Comparison of ENCODE assay signal across 24 cellular contexts in the genomic region with DNA sequence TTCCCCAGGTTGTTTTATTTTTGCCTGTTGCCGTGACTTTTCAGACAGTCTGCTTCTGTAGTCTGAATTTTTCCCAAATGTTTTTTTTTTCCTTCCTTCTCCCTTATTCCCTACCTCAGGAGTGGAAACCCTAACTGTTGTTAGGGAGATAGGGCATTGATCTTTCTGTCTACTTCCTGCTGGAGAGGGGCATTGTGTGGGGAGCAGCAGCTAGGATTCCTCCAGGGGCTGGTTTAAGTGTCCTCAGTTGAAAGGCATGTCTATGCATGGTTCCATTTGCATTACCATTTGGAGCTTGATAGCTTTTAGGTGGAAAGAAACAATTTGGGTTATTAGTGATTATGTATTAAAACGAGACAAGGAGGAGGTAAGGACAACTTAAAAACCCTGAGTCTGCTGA.
"Had no signal": no experiment of that assay in that cellular context is flagged by ENCODE, and none has a peak within 500 bp of the region (broad histone marks: within the 10 kb centered on the region; RNA-seq: fewer than 3 reads in every experiment).

No MANE protein-coding gene starts in this region.

- H2AFZ ChIP-seq: neural progenitor cell, parathyroid adenoma had no signal

- H3K36me3 ChIP-seq: brain microvascular endothelial cell, heart right ventricle, neural progenitor cell, suprapubic skin, tibial artery had no signal

- H3K27ac Mint-ChIP-seq: activated CD4-positive, alpha-beta T cell treated with anti-CD3 and anti-CD28 coated beads, Interleukin-2, amount 10 ng/mL, durations not matched to agents 7 days and 5 days; activated CD8-positive, alpha-beta T cell treated with anti-CD3 and anti-CD28 coated beads for 36 hours; activated T-helper 17 cell treated with anti-CD3 and anti-CD28 coated beads, Interleukin-2, amount 50 U/mL, for 72 hours; immature natural killer cell; natural killer cell; neural progenitor cell had no signal

- H3K4me3 Mint-ChIP-seq: activated CD4-positive, alpha-beta T cell treated with anti-CD3 and anti-CD28 coated beads, Interleukin-2, amount 10 ng/mL, durations not matched to agents 7 days and 5 days; activated CD8-positive, alpha-beta T cell treated with anti-CD3 and anti-CD28 coated beads for 36 hours; activated T-cell treated with anti-CD3 and anti-CD28 coated beads, Interleukin-2, amount 50 U/mL, for 4 hours; activated T-helper 17 cell treated with anti-CD3 and anti-CD28 coated beads, Interleukin-2, amount 50 U/mL, for 72 hours; immature natural killer cell; natural killer cell; neural progenitor cell had no signal

- H3K4me1 ChIP-seq: heart right ventricle, neural progenitor cell, suprapubic skin, tibial artery had no signal

- H3K4me2 ChIP-seq: neural progenitor cell had no signal

- ATAC-seq: activated CD8-positive, alpha-beta T cell treated with anti-CD3 and anti-CD28 coated beads for 36 hours; activated T-cell treated with anti-CD3 and anti-CD28 coated beads, Interleukin-2, amount 50 U/mL, for 4 hours; activated T-helper 17 cell treated with anti-CD3 and anti-CD28 coated beads, Interleukin-2, amount 50 U/mL, for 72 hours; heart right ventricle; left colon; natural killer cell; right cardiac atrium had no signal

- H3K27ac ChIP-seq: brain microvascular endothelial cell, coronary artery, dorsolateral prefrontal cortex, heart right ventricle, neural progenitor cell, parathyroid adenoma, suprapubic skin, tibial artery had no signal

- H3K4me1 Mint-ChIP-seq: activated CD4-positive, alpha-beta T cell treated with anti-CD3 and anti-CD28 coated beads, Interleukin-2, amount 10 ng/mL, durations not matched to agents 7 days and 5 days; activated T-helper 17 cell treated with anti-CD3 and anti-CD28 coated beads, Interleukin-2, amount 50 U/mL, for 72 hours; immature natural killer cell; natural killer cell; neural progenitor cell had no signal

- H3K9me3 ChIP-seq: heart right ventricle, suprapubic skin, tibial artery had no signal

- H3K4me3 ChIP-seq: coronary artery, dorsolateral prefrontal cortex, heart right ventricle, neural progenitor cell, suprapubic skin, tibial artery had no signal

- H3K79me2 ChIP-seq: parathyroid adenoma had no signal

- H3K27me3 ChIP-seq: brain microvascular endothelial cell, heart right ventricle, neural progenitor cell, suprapubic skin, tibial artery had no signal

- H3K9ac ChIP-seq: neural progenitor cell, parathyroid adenoma had no signal

- H3K27me3 Mint-ChIP-seq: activated CD4-positive, alpha-beta T cell treated with anti-CD3 and anti-CD28 coated beads, Interleukin-2, amount 10 ng/mL, durations not matched to agents 7 days and 5 days; activated CD8-positive, alpha-beta T cell treated with anti-CD3 and anti-CD28 coated beads for 36 hours; activated T-helper 17 cell treated with anti-CD3 and anti-CD28 coated beads, Interleukin-2, amount 50 U/mL, for 72 hours had no signal

- H3K36me3 Mint-ChIP-seq: immature natural killer cell, natural killer cell, neural progenitor cell had no signal

- H3K9me3 Mint-ChIP-seq: activated CD4-positive, alpha-beta T cell treated with anti-CD3 and anti-CD28 coated beads, Interleukin-2, amount 10 ng/mL, durations not matched to agents 7 days and 5 days; activated CD8-positive, alpha-beta T cell treated with anti-CD3 and anti-CD28 coated beads for 36 hours; activated T-cell treated with anti-CD3 and anti-CD28 coated beads, Interleukin-2, amount 50 U/mL, for 4 hours; activated T-helper 17 cell treated with anti-CD3 and anti-CD28 coated beads, Interleukin-2, amount 50 U/mL, for 72 hours; immature natural killer cell; natural killer cell; neural progenitor cell had no signal

- DNase-seq: activated CD4-positive, alpha-beta T cell treated with anti-CD3 and anti-CD28 coated beads for 1 hour; activated CD4-positive, alpha-beta T cell treated with anti-CD3 and anti-CD28 coated beads, Interleukin-2, amount 10 ng/mL, durations not matched to agents 7 days and 5 days; activated CD8-positive, alpha-beta T cell treated with anti-CD3 and anti-CD28 coated beads for 36 hours; activated gamma-delta T cell treated with Interleukin-2 at 50 U/mL for 16 hours; activated naive CD4-positive, alpha-beta T cell treated with anti-CD3 and anti-CD28 coated beads, Interleukin-2, amount 50 U/mL, for 16 hours; activated T-cell treated with anti-CD3 and anti-CD28 coated beads, Interleukin-2, amount 50 U/mL, for 4 hours; amniotic stem cell; brain microvascular endothelial cell; dorsolateral prefrontal cortex; effector memory CD4-positive, alpha-beta T cell; heart right ventricle; immature natural killer cell; kidney; left colon; natural killer cell; occipital lobe; right cardiac atrium; stimulated activated naive CD4-positive, alpha-beta T cell; tibial artery had no signal
